In genomic region chr14:94365624-94366023, GRCh38 we compare ENCODE assay signal across 38 cellular contexts. TPM values are rescaled to one million over a fixed set of nuclear protein-coding genes. Genes with fewer than 3 reads are reported as not detected.
"Had no signal": no experiment of that assay in that cellular context is flagged by ENCODE, and none has a peak within 500 bp of the region (broad histone marks: within the 10 kb centered on the region; RNA-seq: fewer than 3 reads in every experiment).

No MANE protein-coding gene starts in this region.

- H3K9me3 ChIP-seq: MG63 had no signal

- H3K36me3 ChIP-seq: MG63 had no signal

- H3K4me3 ChIP-seq: MG63 had no signal

- DNase-seq: Karpas-422, Kasumi-1, MG63, MM.1S, MV-4-11, NCI-H1048, NCI-H1092, NCI-H1092 treated with DMSO at 0.1 percent for 48 hours, NCI-H1105, NCI-H1105 treated with DMSO at 0.1 percent for 48 hours, NCI-H1417, NCI-H1417 treated with DMSO at 0.1 percent for 48 hours, NCI-H1436, NCI-H1436 treated with DMSO at 0.1 percent for 48 hours, NCI-H146, NCI-H1694, NCI-H1694 treated with DMSO at 0.1 percent for 48 hours, NCI-H187, NCI-H187 treated with DMSO at 0.1 percent for 48 hours, NCI-H1930, NCI-H2029, NCI-H2029 treated with DMSO at 0.1 percent for 48 hours, NCI-H2081, NCI-H2081 treated with DMSO at 0.1 percent for 48 hours, NCI-H2107, NCI-H2171, NCI-H2171 treated with DMSO at 0.1 percent for 48 hours, NCI-H2227 treated with DMSO at 0.1 percent for 48 hours, NCI-H226, NCI-H345, NCI-H446, NCI-H446 treated with DMSO at 0.1 percent for 48 hours, NCI-H510A, NCI-H510A treated with DMSO at 0.1 percent for 48 hours had no signal

- H3K27me3 ChIP-seq: MG63 had no signal

RNA-seq across cellular contexts. Expression of gene SERPINA2, which starts 0.9 kb away (rescaled TPM):
- total RNA-seq: LHCN-M2, M059J, MCF 10A, NCI-H460 had no signal

RNA-seq across cellular contexts. Expression of gene SERPINA1, which starts 22.8 kb away (rescaled TPM):
- total RNA-seq: LHCN-M2 had no signal

RNA-seq across cellular contexts. Expression of gene SERPINA6, which starts 42.5 kb away (rescaled TPM):
- total RNA-seq: LHCN-M2, MCF 10A, NCI-H460 had no signal
